8 cellular contexts compared by ENCODE assay signal in the genomic region with DNA sequence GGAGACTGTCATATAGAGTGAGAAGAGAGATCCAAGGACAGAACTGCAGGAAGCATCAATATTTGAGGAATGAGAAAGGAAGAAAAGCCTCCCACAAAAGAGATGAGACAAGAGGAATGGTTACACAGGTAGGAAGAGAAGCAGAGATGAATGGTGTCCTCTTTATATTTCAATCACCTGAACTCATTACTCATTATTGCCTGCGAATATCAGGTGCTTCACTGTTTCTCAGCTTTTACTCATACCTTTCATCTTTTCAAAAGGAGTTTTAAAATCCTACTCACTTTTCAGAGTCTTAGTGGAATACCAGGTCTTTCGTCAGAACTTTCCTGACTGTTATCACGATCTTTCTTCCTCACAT. TPM values are rescaled to one million over a fixed set of nuclear protein-coding genes. Genes with fewer than 3 reads are reported as not detected.
DNase-seq lines count a peak whose midpoint lies in the region; ATAC-seq and TF ChIP-seq lines count a peak whose summit lies in the region.

No MANE protein-coding gene starts in this region.

- TF ChIP-seq CTCF in Calu3 (IDR thresholded peaks at IDR 0.05; ENCODE audit: unreplicated experiment) (no peak), transverse colon (IDR thresholded peaks at IDR 0.05) (no peak)

- H3K4me1 ChIP-seq in SJSA1 (replicated peaks) (peaks cover 10% of the 10 kb centered on the region), transverse colon (peaks cover 0 to 10% (median 0%) of the 10 kb centered on the region in 4 donors)

- intact Hi-C loops in Calu3 (cut with micrococcal nuclease; ENCODE audit: unreplicated experiment) (no loop called here), transverse colon (cut with DNase I; ENCODE audit: low total_unique reads) (no loop called here)

- peak overlapping the region; percentile 68 for H3K4me3 Mint-ChIP-seq in Calu3 (ENCODE audit: low read depth, unreplicated experiment)

- in situ Hi-C loops in transverse colon (cut with MboI; ENCODE audit: low pct_ligation_motif_present in 1 of 4, low pct_unique_long_range_greater_than_20kb in 1 of 4, low sequenced_read_pairs in 3 of 4) = no loop called here

- CTCF ChIA-PET in Calu3 (lab: Charles Lee) = no interaction called here

- no peak for TF ChIP-seq POLR2A in transverse colon (IDR thresholded peaks at IDR 0.05)

- DNase-seq in Calu3 (no peak), SJSA1 (ENCODE audit: low read depth in 1 of 2, low spot score in 2 of 2) (no peak), transverse colon (no peak), GF-D8 (lab: John Stamatoyannopoulos, UW) (no peak), NCI-H1105 (lab: John Stamatoyannopoulos, UW) (no peak)

- H3K4me1 Mint-ChIP-seq in Calu3 (ENCODE audit: low read depth, unreplicated experiment) = peaks cover 11% of the 10 kb centered on the region

- peak overlapping the region; percentile 64 for H3K27ac Mint-ChIP-seq in Calu3 (ENCODE audit: unreplicated experiment)

- BruUV-seq in Calu3 (replicated peaks; lab: Mats Ljungman, UMichigan) = TSS peak; percentile 93

- peak; percentile 23 for ATAC-seq in GM21825 (IDR thresholded peaks at IDR 0.05; ENCODE audit: unreplicated experiment)
- ATAC-seq in HG03521 (IDR thresholded peaks at IDR 0.05; ENCODE audit: unreplicated experiment) = no peak

- H3K27ac ChIP-seq in SJSA1 (no peak overlapping the region), transverse colon (peak overlapping the region in 3 of 4 donors; percentile 10 to 29 (median 23))

- H3K36me3 ChIP-seq in SJSA1 = no peaks in the 10 kb centered on the region
- no peaks in the 10 kb centered on the region for H3K36me3 ChIP-seq in transverse colon

- H3K27me3 ChIP-seq in SJSA1 (replicated peaks) (no peaks in the 10 kb centered on the region), transverse colon (no peaks in the 10 kb centered on the region)

- no peaks in the 10 kb centered on the region for H3K27me3 Mint-ChIP-seq in Calu3 (ENCODE audit: unreplicated experiment)

- H3K9me3 ChIP-seq in SJSA1 (replicated peaks) (no peaks in the 10 kb centered on the region), iPS-18c (ENCODE audit: control insufficient read depth, insufficient read depth, low read length) (no peaks in the 10 kb centered on the region), transverse colon (no peaks in the 10 kb centered on the region)

- peaks cover 5% of the 10 kb centered on the region for H3K36me3 Mint-ChIP-seq in Calu3 (ENCODE audit: insufficient read depth, unreplicated experiment)

- no peak for TF ChIP-seq EP300 in transverse colon (IDR thresholded peaks at IDR 0.05; ENCODE audit: low read depth)

- H3K4me3 ChIP-seq in SJSA1 = peak overlapping the region; percentile 29
- peak overlapping the region; percentile 28; the same call in 1 of the 2 replicates for H3K4me3 ChIP-seq in iPS-18c (ENCODE audit: insufficient read depth, low read depth, low read length)
- H3K4me3 ChIP-seq in transverse colon = peak overlapping the region in 3 of 4 donors; percentile 10 to 45 (median 24)

- WGBS in transverse colon (ENCODE audit: low coverage in 1 of 2), 2 donors = 53 to 81% methylated on average over 3 of the region's 3 CpGs

- H3K9me3 Mint-ChIP-seq in Calu3 (ENCODE audit: low read depth, unreplicated experiment) = no peaks in the 10 kb centered on the region

RNA-seq across cellular contexts. Expression of a gene that starts 14.9 kb away (rescaled TPM):
- total RNA-seq in Calu3 (2022) = 27.3 and 28.4 TPM in 2 replicates
- total RNA-seq in SJSA1 (2014; rRNA removed; shearing (Covaris generic)) = 58.2 and 79.9 TPM in 2 replicates
- 10 to 100 TPM in 3 of 4 donors, 1 to 10 TPM in 1; 9.7 to 37.9 (median 17.0) TPM for total RNA-seq in transverse colon

RNA-seq across cellular contexts. Expression of a gene that starts 37.9 kb away (rescaled TPM):
- 0.17 and 0.39 TPM in 2 replicates for total RNA-seq in Calu3 (2022)
- 2.8 and 4.7 TPM in 2 replicates for total RNA-seq in SJSA1 (2014; rRNA removed; shearing (Covaris generic))
- 100 to 1,000 TPM in 3 of 4 donors, 10 to 100 TPM in 1; 99.7 to 400 (median 145) TPM for total RNA-seq in transverse colon

Comparison
In these comparisons a context has a peak if more than half of its experiments do, and no peak if none do; other contexts are left out.
1. RNA of a gene that starts 37.9 kb away (total RNA-seq): 99.7 to 400 TPM in transverse colon; 2.8 to 4.7 TPM in SJSA1 and 0.17 to 0.39 TPM in Calu3; every median in the first group is over 10 times any median in the second.
2. Peak in every context shown above with its lines, with median percentiles within 50 percentile points of each other: H3K4me3 ChIP-seq.